In the genomic region with DNA sequence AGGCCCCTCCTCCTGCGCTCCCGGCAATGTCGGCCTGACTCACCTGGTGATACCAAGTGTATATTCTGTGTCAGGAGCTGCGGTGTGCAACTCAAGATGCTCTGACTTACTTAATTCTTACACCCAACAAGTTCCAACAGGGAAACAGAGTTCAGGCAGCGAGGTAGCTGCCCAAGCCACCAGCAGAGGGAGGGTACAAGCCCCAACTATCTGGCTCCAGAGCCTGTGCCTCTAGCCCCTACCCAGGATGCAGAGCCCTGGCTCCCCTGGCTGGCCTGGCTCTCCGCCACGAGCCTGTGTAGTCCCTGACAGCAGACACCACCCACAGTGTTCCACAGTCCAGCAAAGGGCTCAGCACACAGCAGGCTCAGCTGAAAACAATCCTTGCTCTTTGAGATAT, we compare ENCODE assay signal across 16 cellular contexts. TPM values are rescaled to one million over a fixed set of nuclear protein-coding genes. Genes with fewer than 3 reads are reported as not detected.
DNase-seq lines count a peak whose midpoint lies in the region; ATAC-seq and TF ChIP-seq lines count a peak whose summit lies in the region.
"Had no signal": no experiment of that assay in that cellular context is flagged by ENCODE, and none has a peak within 500 bp of the region (broad histone marks: within the 10 kb centered on the region; RNA-seq: fewer than 3 reads in every experiment).

No MANE protein-coding gene starts in this region.

- WGBS in H9 (ENCODE audit: extremely low coverage, insufficient read length, low lambda C conversion rate) = no CpG with 5 or more reads among the region's 7 CpGs
- 4% methylated on average over 7 of the region's 7 CpGs for WGBS in mammary epithelial cell (ENCODE audit: low coverage, missing lambda C conversion rate)

- dilution Hi-C loops in mammary epithelial cell (cut with HindIII; ENCODE audit: low sequenced_read_pairs) = no loop called here

- no peak overlapping the region for H3K56ac ChIP-seq in H9 (ENCODE audit: insufficient read length, low read depth, low read length)

- H4K91ac ChIP-seq in H9 (ENCODE audit: insufficient read length, low read depth, low read length) = no peak overlapping the region

- H2BK20ac ChIP-seq in H9 (ENCODE audit: low read depth, low read length, poor library complexity, severe bottlenecking) = no peak overlapping the region

- intact Hi-C loops in mammary epithelial cell (cut with micrococcal nuclease) = loop anchor here (2.0 kb wide), 1 partner anchor 50 kb away; no protein-coding TSS in a partner anchor

- CTCF ChIA-PET in mammary epithelial cell (lab: Charles Lee; ENCODE audit: low non-redundant PET) = interaction anchor here (0.8 kb wide), 1 partner anchor 52 kb away, joined by 5 read pairs; no protein-coding TSS in a partner anchor

- H3K23me2 ChIP-seq in H9 (ENCODE audit: insufficient read length, low read depth, low read length, poor library complexity, severe bottlenecking) = no peaks in the 10 kb centered on the region

- no peak overlapping the region for H3T11ph ChIP-seq in H9 (ENCODE audit: low read length)

- TF ChIP-seq CTCF in H9 (conservative IDR thresholded peaks at IDR 0.05) (peak; percentile 49), mammary epithelial cell (conservative IDR thresholded peaks at IDR 0.05 in 1 of 2, IDR thresholded peaks at IDR 0.05 in 1 of 2; ENCODE audit: extremely low read depth in 1 of 2, insufficient read depth in 1 of 2, low read depth in 1 of 2, low read length in 2 of 2) (peak; percentile 39 to 73), nephron (IDR thresholded peaks at IDR 0.05; ENCODE audit: unreplicated experiment in 3 of 3) (no peak)

- BruUV-seq in mammary epithelial cell (replicated peaks; lab: Mats Ljungman, UMichigan) = no TSS peak

- H3K4me3 Mint-ChIP-seq in H9 (no peak overlapping the region), nephron (no peak overlapping the region)
- no peak overlapping the region for H3K4me3 Mint-ChIP-seq in naive thymus-derived CD8-positive, alpha-beta T cell
- H3K4me3 Mint-ChIP-seq: CD4-positive, CD25-positive, alpha-beta regulatory T cell; natural killer cell had no signal

- H3K4me2 ChIP-seq in H9 (ENCODE audit: insufficient read depth, insufficient read length, low read length) (no peak overlapping the region), mammary epithelial cell (ENCODE audit: insufficient read depth, low read depth, low read length) (peak overlapping the region; percentile 62)
- H3K4me2 ChIP-seq: smooth muscle cell had no signal

- H2BK120ac ChIP-seq in H9 (ENCODE audit: low read depth, low read length, poor library complexity, severe bottlenecking) = no peak overlapping the region

- no peak overlapping the region for H2AFZ ChIP-seq in H9 (ENCODE audit: low read length)
- H2AFZ ChIP-seq in mammary epithelial cell (ENCODE audit: low read depth, low read length) = peak overlapping the region; percentile 68

- H2AK5ac ChIP-seq in H9 (ENCODE audit: insufficient read length, low read length) = no peak overlapping the region

- H3K36me3 Mint-ChIP-seq in H9 (ENCODE audit: insufficient read depth in 1 of 3, low read depth in 3 of 3) (no peaks in the 10 kb centered on the region), nephron (ENCODE audit: low read depth) (no peaks in the 10 kb centered on the region)
- H3K36me3 Mint-ChIP-seq in naive thymus-derived CD8-positive, alpha-beta T cell = no peaks in the 10 kb centered on the region
- H3K36me3 Mint-ChIP-seq: CD4-positive, CD25-positive, alpha-beta regulatory T cell; natural killer cell had no signal

- H3K14ac ChIP-seq in H9 (ENCODE audit: insufficient read depth, low read length) = no peak overlapping the region

- POLR2A ChIA-PET in naive thymus-derived CD8-positive, alpha-beta T cell (lab: Charles Lee) = no interaction called here

- no peak overlapping the region for H3K23ac ChIP-seq in H9 (ENCODE audit: insufficient read length, low read depth, low read length)

- no peak overlapping the region for H4K8ac ChIP-seq in H9 (replicated peaks; ENCODE audit: insufficient read length, low read depth, low read length)

- H3K4ac ChIP-seq in H9 (ENCODE audit: low read depth, low read length) = no peak overlapping the region

- no peaks in the 10 kb centered on the region for H3K36me3 ChIP-seq in mammary epithelial cell (ENCODE audit: insufficient read depth, low read length)
- H3K36me3 ChIP-seq: tibial artery had no signal

- H3K9me3 Mint-ChIP-seq in H9 = no peaks in the 10 kb centered on the region
- no peaks in the 10 kb centered on the region for H3K9me3 Mint-ChIP-seq in nephron
- H3K9me3 Mint-ChIP-seq in naive thymus-derived CD8-positive, alpha-beta T cell = no peaks in the 10 kb centered on the region
- H3K9me3 Mint-ChIP-seq: CD4-positive, CD25-positive, alpha-beta regulatory T cell; natural killer cell had no signal

- no peak overlapping the region for H2BK5ac ChIP-seq in H9 (ENCODE audit: insufficient read length, low read length)

- H3K27ac Mint-ChIP-seq in H9 (peak overlapping the region in 1 of 3 experiments; percentile 7; a peak in 1 of 7 replicates), nephron (peak overlapping the region in 2 of 3 experiments; percentile 57 to 59)
- peak overlapping the region in 2 of 10 donors; percentile 37 to 47 for H3K27ac Mint-ChIP-seq in naive thymus-derived CD8-positive, alpha-beta T cell
- H3K27ac Mint-ChIP-seq: natural killer cell had no signal

- no peak for ATAC-seq in naive thymus-derived CD8-positive, alpha-beta T cell
- ATAC-seq in HG02798 (IDR thresholded peaks at IDR 0.05; ENCODE audit: poor library complexity, unreplicated experiment) = no peak
- ATAC-seq: left colon, natural killer cell had no signal

- peaks cover 2% of the 10 kb centered on the region for H4K20me1 ChIP-seq in H9 (ENCODE audit: control insufficient read depth, insufficient read depth, insufficient read length)
- no peaks in the 10 kb centered on the region for H4K20me1 ChIP-seq in mammary epithelial cell (ENCODE audit: insufficient read depth, low read length)

- no peak overlapping the region for H3K4me3 ChIP-seq in mammary epithelial cell (replicated peaks in 1 of 3; ENCODE audit: insufficient read depth in 1 of 3, low read depth in 2 of 3, low read length in 3 of 3)
- H3K4me3 ChIP-seq: smooth muscle cell, tibial artery had no signal

- H3K79me2 ChIP-seq in H9 (ENCODE audit: insufficient read depth, low read length) (no peaks in the 10 kb centered on the region), mammary epithelial cell (ENCODE audit: insufficient read depth, low read length) (no peaks in the 10 kb centered on the region)

- H3K4me1 Mint-ChIP-seq in H9 = peaks cover 9 to 25% of the 10 kb centered on the region in 2 experiments
- H3K4me1 Mint-ChIP-seq in nephron = peaks cover 43% of the 10 kb centered on the region
- peaks cover 0 to 3% (median under 1%) of the 10 kb centered on the region in 4 donors for H3K4me1 Mint-ChIP-seq in naive thymus-derived CD8-positive, alpha-beta T cell
- H3K4me1 Mint-ChIP-seq: CD4-positive, CD25-positive, alpha-beta regulatory T cell; natural killer cell had no signal

- no peaks in the 10 kb centered on the region for H3K27me3 ChIP-seq in H9 (ENCODE audit: insufficient read depth, low read length)
- no peaks in the 10 kb centered on the region for H3K27me3 ChIP-seq in mammary epithelial cell (ENCODE audit: insufficient read depth, low read length)
- H3K27me3 ChIP-seq: tibial artery had no signal

- no peak overlapping the region for H4K5ac ChIP-seq in H9 (ENCODE audit: insufficient read length, low read depth, low read length)

- H3K27ac ChIP-seq in H9 (ENCODE audit: insufficient read length, low read depth, low read length) = no peak overlapping the region
- H3K27ac ChIP-seq in mammary epithelial cell (ENCODE audit: insufficient read depth, low read depth, low read length) = no peak overlapping the region
- H3K27ac ChIP-seq: HL-60, tibial artery had no signal

- H3K9me3 ChIP-seq in H9 (ENCODE audit: control insufficient read depth, low read depth, low read length) = no peaks in the 10 kb centered on the region
- H3K9me3 ChIP-seq in mammary epithelial cell (replicated peaks; ENCODE audit: insufficient read depth, low read length) = no peaks in the 10 kb centered on the region
- H3K9me3 ChIP-seq: tibial artery had no signal

- DNase-seq in H9 (no peak), NCI-H345 treated with DMSO at 0.1 percent for 48 hours (lab: John Stamatoyannopoulos, UW; ENCODE audit: unreplicated experiment) (peak; percentile 18), mammary epithelial cell (peak; percentile 91), HuH-7 (ENCODE audit: low spot score) (no peak)
- no peak for DNase-seq in naive thymus-derived CD8-positive, alpha-beta T cell
- no peak for DNase-seq in stimulated activated CD4-positive, alpha-beta T cell treated with anti-CD3 and anti-CD28 coated beads, Interleukin-2, amount 100 ng/mL, for 48 hours
- DNase-seq: activated CD4-positive, CD25-positive, alpha-beta regulatory T cell; CD4-positive, CD25-positive, alpha-beta regulatory T cell; glutamatergic neuron; left colon; natural killer cell; tibial artery had no signal

- no peak overlapping the region for H2BK15ac ChIP-seq in H9 (ENCODE audit: low read depth, low read length)

- H3K4me1 ChIP-seq in H9 (ENCODE audit: insufficient read depth, low read length) (no peaks in the 10 kb centered on the region), mammary epithelial cell (ENCODE audit: insufficient read depth, low read length) (peaks cover 13% of the 10 kb centered on the region)
- H3K4me1 ChIP-seq: tibial artery had no signal

- H3K79me1 ChIP-seq in H9 (ENCODE audit: insufficient read depth, low read depth, low read length, poor library complexity, severe bottlenecking) = no peaks in the 10 kb centered on the region

- H3K27me3 Mint-ChIP-seq in H9 (ENCODE audit: low read depth) (peaks cover 6% of the 10 kb centered on the region), nephron (ENCODE audit: low read depth) (peaks cover 18% of the 10 kb centered on the region)
- peaks cover 0 to under 1% (median 0%) of the 10 kb centered on the region in 5 donors for H3K27me3 Mint-ChIP-seq in naive thymus-derived CD8-positive, alpha-beta T cell

- H2BK12ac ChIP-seq in H9 (ENCODE audit: insufficient read length, low read depth, low read length) = no peak overlapping the region

- in situ Hi-C loops in mammary epithelial cell (cut with MboI; ENCODE audit: low sequenced_read_pairs in 2 of 2) = no loop called here

- no peak overlapping the region for H3K9ac ChIP-seq in H9 (ENCODE audit: extremely low read depth, insufficient read length, low read length)
- H3K9ac ChIP-seq in mammary epithelial cell (ENCODE audit: insufficient read depth, low read length) = no peak overlapping the region

- H3K18ac ChIP-seq in H9 (ENCODE audit: insufficient read length, low read depth, low read length) = no peak overlapping the region

RNA-seq across cellular contexts. Expression of a gene that starts 34.9 kb away (rescaled TPM):
- 0.04 and 0.15 TPM in 2 replicates for total RNA-seq in H9 (2021)
- total RNA-seq in mammary epithelial cell = not detected
- polyA plus RNA-seq in mammary epithelial cell = not detected
- not detected for polyA minus RNA-seq in mammary epithelial cell
- under 1 TPM; 0.41 to 0.57 TPM for total RNA-seq in naive thymus-derived CD8-positive, alpha-beta T cell
- polyA plus RNA-seq in naive thymus-derived CD8-positive, alpha-beta T cell = under 1 TPM in 1 of 3 donors, not detected in 2; 0.18 TPM
- total RNA-seq: left colon had no signal
- polyA plus RNA-seq: smooth muscle cell had no signal

RNA-seq across cellular contexts. Expression of a gene that starts 53.7 kb away (rescaled TPM):
- total RNA-seq in H9 (2021) (28.9 and 31.7 TPM in 2 replicates), mammary epithelial cell (10 to 100 TPM in 1 of 2 donors, 1 to 10 TPM in 1; 7.3 to 18.2 TPM)
- 5.5 TPM for polyA plus RNA-seq in mammary epithelial cell
- polyA minus RNA-seq in mammary epithelial cell = 7.6 TPM
- total RNA-seq in naive thymus-derived CD8-positive, alpha-beta T cell = 10 to 100 TPM; 65.7 to 66.1 TPM
- polyA plus RNA-seq in naive thymus-derived CD8-positive, alpha-beta T cell = 10 to 100 TPM; 10.0 to 21.5 (median 14.2) TPM

Comparison
In these comparisons a context has a peak if more than half of its experiments do, and no peak if none do; other contexts are left out.
1. DNase-seq: peak in NCI-H345 treated with DMSO at 0.1 percent for 48 hours (single experiment) and mammary epithelial cell (single experiment); none in H9 (single experiment), naive thymus-derived CD8-positive, alpha-beta T cell (0 of 10), stimulated activated CD4-positive, alpha-beta T cell treated with anti-CD3 and anti-CD28 coated beads, Interleukin-2, amount 100 ng/mL, for 48 hours (0 of 2) and HuH-7 (single experiment).
2. CTCF ChIP-seq: peak in H9 (single experiment) and mammary epithelial cell (2 of 2); none in nephron (0 of 3).